ENCODE assay signal across 1 cellular context in the genomic region with DNA sequence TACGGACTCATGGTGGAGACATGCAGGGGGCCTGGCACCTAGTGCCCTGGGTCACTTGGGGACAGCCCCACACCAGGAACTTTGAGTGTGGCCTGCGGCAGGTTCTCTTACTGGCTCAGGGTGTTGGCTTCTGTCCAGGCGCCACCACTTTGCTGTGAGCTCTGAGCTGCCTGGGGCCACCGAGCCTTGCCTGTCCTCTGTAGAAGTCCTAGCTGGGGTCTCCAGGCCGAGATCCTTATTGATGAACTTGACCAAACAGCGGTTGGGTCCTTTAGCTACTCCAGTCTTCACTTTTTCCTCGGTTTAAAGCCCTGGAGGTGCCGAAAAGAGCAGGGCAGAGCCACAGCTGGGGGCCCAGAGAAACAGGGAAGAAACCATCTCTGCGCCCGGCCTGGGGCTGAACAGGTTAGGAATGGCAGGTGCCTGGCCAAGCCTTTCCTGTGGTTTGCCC.
TF ChIP-seq lines count a peak whose summit lies in the region.

No MANE protein-coding gene starts in this region.

TF ChIP-seq in K562, 482 proteins besides CTCF, POLR2A, EP300 and RAD21 (continued from another document):
- TF ChIP-seq PYGO2 (tag; IDR thresholded peaks at IDR 0.05) (no peak), PTBP1 (IDR thresholded peaks at IDR 0.05; ENCODE audit: low read depth, low read length) (no peak)
